Comparison of ENCODE assay signal across 1 cellular context in the genomic region with DNA sequence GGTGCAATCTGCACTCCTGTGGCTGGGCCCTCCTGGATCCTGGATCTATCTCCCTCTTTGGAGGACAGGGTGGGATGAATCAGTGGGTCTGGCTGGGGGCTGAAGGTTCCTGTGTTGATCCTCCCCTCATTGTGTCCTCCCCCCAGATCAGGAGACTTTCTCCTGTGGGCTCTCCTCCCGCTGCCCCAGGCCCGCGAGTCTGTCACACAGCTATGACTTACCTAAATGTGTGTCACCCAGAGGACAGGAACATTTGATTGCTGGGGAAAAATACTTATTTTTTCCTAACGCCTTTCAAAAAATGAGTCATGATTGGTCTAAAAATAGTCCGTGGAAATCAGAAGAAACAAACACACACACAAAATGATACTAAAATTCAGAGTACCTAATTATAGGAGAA.
TF ChIP-seq lines count a peak whose summit lies in the region.

No MANE protein-coding gene starts in this region.

TF ChIP-seq in H1, 55 proteins besides CTCF, POLR2A, EP300 and RAD21:
- TF ChIP-seq SIN3A (conservative IDR thresholded peaks at IDR 0.05 in 1 of 2, IDR thresholded peaks at IDR 0.05 in 1 of 2; ENCODE audit: low read depth in 1 of 2, low read length in 2 of 2) (no peak), HDAC6 (IDR thresholded peaks at IDR 0.05; ENCODE audit: low read depth, low read length) (no peak), CBX8 (IDR thresholded peaks at IDR 0.05; ENCODE audit: borderline replicate concordance, low read depth, low read length) (no peak), SUZ12 (IDR thresholded peaks at IDR 0.05; ENCODE audit: low read length) (no peak), TAF1 (IDR thresholded peaks at IDR 0.05; ENCODE audit: low read depth, low read length) (no peak), RXRA (IDR thresholded peaks at IDR 0.05; ENCODE audit: insufficient read depth, low read depth, low read length) (no peak), SP1 (IDR thresholded peaks at IDR 0.05; ENCODE audit: low read depth, low read length) (no peak), SAP30 (IDR thresholded peaks at IDR 0.05; ENCODE audit: insufficient read depth, insufficient replicate concordance, low read length) (no peak), CBX5 (IDR thresholded peaks at IDR 0.05; ENCODE audit: low read depth, low read length) (no peak), CTBP2 (IDR thresholded peaks at IDR 0.05; ENCODE audit: borderline replicate concordance, insufficient read depth, insufficient read length, low read length) (no peak), SP4 (IDR thresholded peaks at IDR 0.05; ENCODE audit: low read length) (no peak), KDM1A (IDR thresholded peaks at IDR 0.05; ENCODE audit: borderline replicate concordance, low read length) (no peak), KDM5A (IDR thresholded peaks at IDR 0.05; ENCODE audit: low read length) (no peak), E2F6 (IDR thresholded peaks at IDR 0.05) (no peak), KDM4A (IDR thresholded peaks at IDR 0.05; ENCODE audit: low read depth, low read length, severe bottlenecking) (no peak)
TF ChIP-seq in H1: peak in this region for 0.
